ENCODE assay signal across 17 cellular contexts in the genomic region with DNA sequence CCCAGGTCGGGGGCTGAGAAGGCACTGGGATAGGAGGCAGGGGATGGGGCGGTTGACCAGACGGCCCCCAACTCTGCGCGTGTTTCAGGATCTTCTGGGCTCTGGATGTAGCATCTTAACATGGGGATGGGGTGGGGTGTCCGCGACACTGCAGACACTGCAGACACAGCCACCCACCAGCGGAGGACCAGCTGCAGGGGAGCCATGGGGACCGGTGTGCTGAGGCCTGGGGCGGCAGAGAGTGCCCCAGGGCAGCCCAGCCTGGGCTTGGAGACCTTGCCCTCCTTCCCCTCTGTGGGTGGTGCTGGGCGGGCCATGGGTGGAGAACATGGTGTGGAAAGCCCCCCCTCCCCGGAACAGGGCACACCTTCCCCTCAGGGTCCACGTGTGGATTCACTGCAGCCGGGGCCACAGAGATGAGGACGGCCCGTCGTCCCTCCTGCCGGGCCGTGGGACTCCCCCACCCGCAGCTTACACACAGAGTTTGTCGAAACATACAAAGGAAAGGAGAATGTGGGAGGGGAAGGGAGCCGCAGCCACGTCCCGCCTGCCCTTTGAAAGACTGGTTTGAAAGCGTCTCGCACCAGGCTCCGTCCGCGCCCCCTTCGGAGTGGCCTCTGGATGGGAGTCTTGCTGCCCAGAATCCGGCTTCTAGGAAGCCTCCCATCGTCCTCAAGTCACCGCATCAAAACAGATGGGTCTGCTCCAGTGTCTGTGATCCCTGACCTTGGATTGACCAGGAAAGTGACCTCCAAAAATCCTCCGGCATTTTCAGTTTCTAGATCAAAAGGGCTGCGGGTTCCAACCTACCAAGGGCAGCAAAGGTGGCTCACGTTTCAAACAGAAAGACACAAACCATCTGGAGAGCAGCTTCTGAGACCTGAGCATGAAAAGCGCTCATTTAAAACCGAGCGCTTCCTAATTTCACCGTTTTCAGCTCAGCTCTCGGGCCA.
DNase-seq lines count a peak whose midpoint lies in the region; ATAC-seq and TF ChIP-seq lines count a peak whose summit lies in the region.
"Had no signal": no experiment of that assay in that cellular context is flagged by ENCODE, and none has a peak within 500 bp of the region (broad histone marks: within the 10 kb centered on the region; RNA-seq: fewer than 3 reads in every experiment).

No MANE protein-coding gene starts in this region.

- H3K79me2 ChIP-seq in neural progenitor cell (ENCODE audit: low read depth): no peaks in the 10 kb centered on the region

- H3K9me3 ChIP-seq in neural progenitor cell (ENCODE audit: low read depth): no peaks in the 10 kb centered on the region
- no peaks in the 10 kb centered on the region for H3K9me3 ChIP-seq in spleen

- no peaks in the 10 kb centered on the region for H3K36me3 Mint-ChIP-seq in neural progenitor cell
- H3K36me3 Mint-ChIP-seq: CD4-positive, alpha-beta memory T cell had no signal

- no peak for TF ChIP-seq POLR2A in spleen (IDR thresholded peaks at IDR 0.05)

- no peak overlapping the region for H3K9ac ChIP-seq in neural progenitor cell

- H3K27ac ChIP-seq in neural progenitor cell (no peak overlapping the region), spleen (no peak overlapping the region)
- H3K27ac ChIP-seq: C4-2B had no signal

- H2AFZ ChIP-seq in neural progenitor cell (replicated peaks): no peak overlapping the region

- peak; percentile 32 for ATAC-seq in esophagus mucosa
- ATAC-seq in left colon: no peak
- ATAC-seq: HCT116 had no signal

- H3K27me3 ChIP-seq in neural progenitor cell (no peaks in the 10 kb centered on the region), spleen (replicated peaks in 1 of 7) (peaks cover 0 to 34% (median 0%) of the 10 kb centered on the region in 7 donors)

- DNase-seq in ELF-1 (ENCODE audit: low read depth, low spot score): peak; percentile 16
- no peak for DNase-seq in neural progenitor cell (ENCODE audit: low spot score)
- peak; percentile 63 for DNase-seq in spleen
- no peak for DNase-seq in activated gamma-delta T cell (lab: John Stamatoyannopoulos, UW)
- DNase-seq in anterior cingulate cortex (lab: John Stamatoyannopoulos, UW): no peak
- no peak for DNase-seq in NCI-H748 (lab: John Stamatoyannopoulos, UW; ENCODE audit: unreplicated experiment)
- no peak for DNase-seq in left colon
- DNase-seq: ACHN; CD4-positive, alpha-beta memory T cell; DMS153; DMS79 treated with DMSO at 0.1 percent for 48 hours; EL; GDM1 had no signal

- no peaks in the 10 kb centered on the region for H4K20me1 ChIP-seq in neural progenitor cell (ENCODE audit: low read depth)

- H3K27ac Mint-ChIP-seq in neural progenitor cell: peak overlapping the region; percentile 42
- H3K27ac Mint-ChIP-seq: B cell; CD4-positive, alpha-beta memory T cell had no signal

- no peak overlapping the region for H3K4me3 Mint-ChIP-seq in neural progenitor cell
- H3K4me3 Mint-ChIP-seq: B cell; CD4-positive, alpha-beta memory T cell had no signal

- H3K4me3 ChIP-seq in neural progenitor cell (no peak overlapping the region), spleen (no peak overlapping the region)

- no peaks in the 10 kb centered on the region for H3K36me3 ChIP-seq in neural progenitor cell
- no peaks in the 10 kb centered on the region for H3K36me3 ChIP-seq in spleen

- no peaks in the 10 kb centered on the region for H3K4me1 ChIP-seq in neural progenitor cell
- H3K4me1 ChIP-seq in spleen: no peaks in the 10 kb centered on the region

- no peak overlapping the region for H3K4me2 ChIP-seq in neural progenitor cell

- intact Hi-C loops in spleen (cut with DNase I; ENCODE audit: low total_unique reads): no loop called here
- intact Hi-C loops in left colon (cut with DNase I, micrococcal nuclease): no loop called here

- peaks cover 17% of the 10 kb centered on the region for H3K4me1 Mint-ChIP-seq in neural progenitor cell
- H3K4me1 Mint-ChIP-seq: B cell; CD4-positive, alpha-beta memory T cell had no signal

- WGBS in spleen, 5 donors: 64 to 80% (median 76%) methylated on average over 38 to 41 of the region's 41 CpGs

- H3K9me3 Mint-ChIP-seq in neural progenitor cell: no peaks in the 10 kb centered on the region

- peaks cover 12% of the 10 kb centered on the region for H3K27me3 Mint-ChIP-seq in neural progenitor cell (ENCODE audit: insufficient read depth, low read depth)
- H3K27me3 Mint-ChIP-seq: B cell; CD4-positive, alpha-beta memory T cell had no signal

- TF ChIP-seq CTCF in neural progenitor cell (IDR thresholded peaks at IDR 0.05) (no peak), spleen (IDR thresholded peaks at IDR 0.05 in 8 of 11, conservative IDR thresholded peaks at IDR 0.05 in 3 of 11) (no peak)

- no peaks in the 10 kb centered on the region for H3F3A ChIP-seq in neural progenitor cell (ENCODE audit: low read depth)

Comparison
In these comparisons a context has a peak if more than half of its experiments do, and no peak if none do; other contexts are left out.
1. DNase-seq: peak in ELF-1 (single experiment) and spleen (single experiment); none in neural progenitor cell (single experiment), activated gamma-delta T cell (single experiment), anterior cingulate cortex (0 of 58), NCI-H748 (single experiment) and left colon (0 of 2).